Comparison of ENCODE assay signal across 25 cellular contexts in genomic region chr10:72819053-72819452, GRCh38.
"Had no signal": no experiment of that assay in that cellular context is flagged by ENCODE, and none has a peak within 500 bp of the region (broad histone marks: within the 10 kb centered on the region; RNA-seq: fewer than 3 reads in every experiment).

No MANE protein-coding gene starts in this region.

- H3K36me3 Mint-ChIP-seq: stimulated activated effector memory CD8-positive, alpha-beta T cell treated with anti-CD3 and anti-CD28 coated beads, Interleukin-12 subunit alpha, Interleukin-12 subunit beta, amount 100 ng/mL, for 72 hours had no signal

- H3K9me3 ChIP-seq: esophagus muscularis mucosa, gastrocnemius medialis, right lobe of liver had no signal

- ATAC-seq: activated CD4-positive, CD25-positive, alpha-beta regulatory T cell treated with anti-CD3 and anti-CD28 coated beads, Interleukin-2, amount 50 U/mL, for 24 hours; activated CD8-positive, alpha-beta memory T cell treated with anti-CD3 and anti-CD28 coated beads, Interleukin-2, amount 10 ng/mL, durations not matched to agents 7 days and 5 days; activated CD8-positive, alpha-beta T cell treated with anti-CD3 and anti-CD28 coated beads for 36 hours; effector memory CD8-positive, alpha-beta T cell; gastrocnemius medialis; left ventricle myocardium superior; right lobe of liver; stimulated activated effector memory CD8-positive, alpha-beta T cell treated with anti-CD3 and anti-CD28 coated beads, Interleukin-12 subunit alpha, Interleukin-12 subunit beta, amount 100 ng/mL, for 72 hours; stimulated activated naive CD8-positive, alpha-beta T cell treated with anti-CD3 and anti-CD28 coated beads, Interleukin-15, amount 100 ng/mL, for 72 hours had no signal

- H3K4me1 Mint-ChIP-seq: nephron progenitor cell had no signal

- H3K4me3 Mint-ChIP-seq: activated CD4-positive, alpha-beta T cell treated with anti-CD3 and anti-CD28 coated beads, Interleukin-2, amount 10 ng/mL, durations not matched to agents 24 days and 14 days; activated CD8-positive, alpha-beta memory T cell treated with anti-CD3 and anti-CD28 coated beads, Interleukin-2, amount 10 ng/mL, durations not matched to agents 7 days and 5 days; activated CD8-positive, alpha-beta T cell treated with anti-CD3 and anti-CD28 coated beads for 36 hours; activated naive CD4-positive, alpha-beta T cell treated with anti-CD3 and anti-CD28 coated beads, Interleukin-2, amount 50 U/mL, for 24 hours; nephron progenitor cell; stimulated activated effector memory CD8-positive, alpha-beta T cell treated with anti-CD3 and anti-CD28 coated beads, Interleukin-12 subunit alpha, Interleukin-12 subunit beta, amount 100 ng/mL, for 72 hours; stimulated activated naive CD8-positive, alpha-beta T cell treated with anti-CD3 and anti-CD28 coated beads, Interleukin-15, amount 100 ng/mL, for 72 hours; T-helper 1 cell treated with Interleukin-12 subunit alpha and Interleukin-12 subunit beta and Interleukin-4 antibody, amounts not matched to agents 30 μg/mL and 1 μg/mL, for 36 hours had no signal

- H3K27ac Mint-ChIP-seq: activated CD4-positive, alpha-beta T cell treated with anti-CD3 and anti-CD28 coated beads, Interleukin-2, amount 10 ng/mL, durations not matched to agents 24 days and 14 days; activated CD8-positive, alpha-beta memory T cell treated with anti-CD3 and anti-CD28 coated beads, Interleukin-2, amount 10 ng/mL, durations not matched to agents 7 days and 5 days; activated CD8-positive, alpha-beta T cell treated with anti-CD3 and anti-CD28 coated beads for 36 hours; activated naive CD4-positive, alpha-beta T cell treated with anti-CD3 and anti-CD28 coated beads, Interleukin-2, amount 50 U/mL, for 24 hours; nephron progenitor cell; stimulated activated effector memory CD8-positive, alpha-beta T cell treated with anti-CD3 and anti-CD28 coated beads, Interleukin-12 subunit alpha, Interleukin-12 subunit beta, amount 100 ng/mL, for 72 hours; stimulated activated naive CD8-positive, alpha-beta T cell treated with anti-CD3 and anti-CD28 coated beads, Interleukin-15, amount 100 ng/mL, for 72 hours; T-helper 1 cell treated with Interleukin-12 subunit alpha and Interleukin-12 subunit beta and Interleukin-4 antibody, amounts not matched to agents 30 μg/mL and 1 μg/mL, for 36 hours had no signal

- H3K36me3 ChIP-seq: esophagus muscularis mucosa, gastrocnemius medialis, right lobe of liver, tibial artery had no signal

- DNase-seq: activated CD4-positive, alpha-beta T cell treated with anti-CD3 and anti-CD28 coated beads, Interleukin-2, amount 10 ng/mL, durations not matched to agents 24 days and 14 days; activated CD8-positive, alpha-beta memory T cell treated with anti-CD3 and anti-CD28 coated beads, Interleukin-2, amount 10 ng/mL, durations not matched to agents 7 days and 5 days; activated CD8-positive, alpha-beta T cell treated with anti-CD3 and anti-CD28 coated beads for 36 hours; activated gamma-delta T cell; activated T-cell treated with anti-CD3 and anti-CD28 coated beads for 4 hours; aorta; effector memory CD8-positive, alpha-beta T cell; gastrocnemius medialis; hypothalamus; left ventricle myocardium superior; nephron progenitor cell; occipital lobe; right lobe of liver; stimulated activated CD4-positive, alpha-beta T cell treated with anti-CD3 and anti-CD28 coated beads, Interleukin-2, amount 100 ng/mL, for 24 hours; stimulated activated naive CD8-positive, alpha-beta T cell treated with anti-CD3 and anti-CD28 coated beads, Interleukin-15, amount 100 ng/mL, for 72 hours; T1000; tibial artery had no signal

- H3K27me3 Mint-ChIP-seq: activated CD4-positive, alpha-beta T cell treated with anti-CD3 and anti-CD28 coated beads, Interleukin-2, amount 10 ng/mL, durations not matched to agents 24 days and 14 days; activated CD8-positive, alpha-beta memory T cell treated with anti-CD3 and anti-CD28 coated beads, Interleukin-2, amount 10 ng/mL, durations not matched to agents 7 days and 5 days; activated CD8-positive, alpha-beta T cell treated with anti-CD3 and anti-CD28 coated beads for 36 hours; activated naive CD4-positive, alpha-beta T cell treated with anti-CD3 and anti-CD28 coated beads, Interleukin-2, amount 50 U/mL, for 24 hours; central memory CD8-positive, alpha-beta T cell; effector memory CD8-positive, alpha-beta T cell; stimulated activated naive CD8-positive, alpha-beta T cell treated with anti-CD3 and anti-CD28 coated beads, Interleukin-15, amount 100 ng/mL, for 72 hours had no signal

- H3K9me3 Mint-ChIP-seq: activated CD4-positive, alpha-beta T cell treated with anti-CD3 and anti-CD28 coated beads, Interleukin-2, amount 10 ng/mL, durations not matched to agents 24 days and 14 days; central memory CD8-positive, alpha-beta T cell; effector memory CD8-positive, alpha-beta T cell; stimulated activated effector memory CD8-positive, alpha-beta T cell treated with anti-CD3 and anti-CD28 coated beads, Interleukin-12 subunit alpha, Interleukin-12 subunit beta, amount 100 ng/mL, for 72 hours; stimulated activated naive CD8-positive, alpha-beta T cell treated with anti-CD3 and anti-CD28 coated beads, Interleukin-15, amount 100 ng/mL, for 72 hours had no signal

- H3K27me3 ChIP-seq: esophagus muscularis mucosa, gastrocnemius medialis, right lobe of liver, tibial artery had no signal

- H3K4me3 ChIP-seq: esophagus muscularis mucosa, gastrocnemius medialis, right lobe of liver, skin epidermis, tibial artery had no signal

- H3K27ac ChIP-seq: esophagus muscularis mucosa, right lobe of liver, skin epidermis, tibial artery, VCaP had no signal
